9 cellular contexts compared by ENCODE assay signal in genomic region chrX:13646154-13646549, GRCh38. TPM values are rescaled to one million over a fixed set of nuclear protein-coding genes. Genes with fewer than 3 reads are reported as not detected.
DNase-seq lines count a peak whose midpoint lies in the region; ATAC-seq and TF ChIP-seq lines count a peak whose summit lies in the region.
"Had no signal": no experiment of that assay in that cellular context is flagged by ENCODE, and none has a peak within 500 bp of the region (broad histone marks: within the 10 kb centered on the region; RNA-seq: fewer than 3 reads in every experiment).

No MANE protein-coding gene starts in this region.

- DNase-seq in DMS79 treated with DMSO at 0.1 percent for 48 hours (lab: John Stamatoyannopoulos, UW): peak; percentile 8
- DNase-seq in DMS79 (lab: John Stamatoyannopoulos, UW): no peak
- DNase-seq in LNCaP clone FGC (ENCODE audit: low read depth): no peak
- no peak for DNase-seq in coronary artery (ENCODE audit: low spot score)
- DNase-seq in left lobe of liver (ENCODE audit: low spot score): peak; percentile 47
- DNase-seq in substantia nigra (lab: John Stamatoyannopoulos, UW): peak in 37 of 49 donors; percentile 0 to 52 (median 11)

- ATAC-seq in SK-N-SH treated with all-trans-retinoic acid at 6 μM for 48 hours (peak; percentile 96), left lobe of liver (peak; percentile 89), HG02870 (IDR thresholded peaks at IDR 0.05; ENCODE audit: unreplicated experiment) (no peak)

- H3K4me3 ChIP-seq in LNCaP clone FGC (ENCODE audit: low read depth, low read length): no peak overlapping the region
- no peak overlapping the region for H3K4me3 ChIP-seq in coronary artery
- H3K4me3 ChIP-seq: BLaER1 had no signal

- H3K27ac ChIP-seq in coronary artery: no peak overlapping the region
- no peak overlapping the region for H3K27ac ChIP-seq in substantia nigra (ENCODE audit: low read depth, low read length, poor library complexity, severe bottlenecking)
- H3K27ac ChIP-seq: BLaER1 had no signal

- TF ChIP-seq CTCF in LNCaP clone FGC (IDR thresholded peaks at IDR 0.05; ENCODE audit: control insufficient read depth, extremely low read depth, insufficient read depth) (peak; percentile 65), coronary artery (IDR thresholded peaks at IDR 0.05) (peak; percentile 49)

TF ChIP-seq in SK-N-SH treated with all-trans-retinoic acid at 6 μM for 48 hours, 23 proteins besides CTCF, POLR2A, EP300 and RAD21:
- TF ChIP-seq PPARA (CRISPR knock-in tag; IDR thresholded peaks at IDR 0.05; ENCODE audit: borderline replicate concordance): no peak
- TF ChIP-seq TCF4 (CRISPR knock-in tag; IDR thresholded peaks at IDR 0.05; ENCODE audit: borderline replicate concordance): no peak
- TF ChIP-seq ZNF565 (CRISPR knock-in tag; conservative IDR thresholded peaks at IDR 0.05; ENCODE audit: low read depth): no peak
- TF ChIP-seq ZNF8 (CRISPR knock-in tag; IDR thresholded peaks at IDR 0.05): no peak
- TF ChIP-seq ZC3H10 (CRISPR knock-in tag; IDR thresholded peaks at IDR 0.05): no peak
- no peak for TF ChIP-seq ISL1 (CRISPR knock-in tag; IDR thresholded peaks at IDR 0.05)
- TF ChIP-seq ARNTL (CRISPR knock-in tag; IDR thresholded peaks at IDR 0.05; ENCODE audit: borderline replicate concordance, low read depth): no peak
- TF ChIP-seq ESRRG (CRISPR knock-in tag; IDR thresholded peaks at IDR 0.05): no peak
- no peak for TF ChIP-seq GLIS3 (CRISPR knock-in tag; IDR thresholded peaks at IDR 0.05)
- TF ChIP-seq OSR1 (CRISPR knock-in tag; IDR thresholded peaks at IDR 0.05): no peak
- TF ChIP-seq BACH2 (CRISPR knock-in tag; IDR thresholded peaks at IDR 0.05; ENCODE audit: borderline replicate concordance): no peak
- TF ChIP-seq TOX (CRISPR knock-in tag; IDR thresholded peaks at IDR 0.05; ENCODE audit: borderline replicate concordance): no peak
- no peak for TF ChIP-seq RARB (CRISPR knock-in tag; IDR thresholded peaks at IDR 0.05)
- TF ChIP-seq, protein P1, sequence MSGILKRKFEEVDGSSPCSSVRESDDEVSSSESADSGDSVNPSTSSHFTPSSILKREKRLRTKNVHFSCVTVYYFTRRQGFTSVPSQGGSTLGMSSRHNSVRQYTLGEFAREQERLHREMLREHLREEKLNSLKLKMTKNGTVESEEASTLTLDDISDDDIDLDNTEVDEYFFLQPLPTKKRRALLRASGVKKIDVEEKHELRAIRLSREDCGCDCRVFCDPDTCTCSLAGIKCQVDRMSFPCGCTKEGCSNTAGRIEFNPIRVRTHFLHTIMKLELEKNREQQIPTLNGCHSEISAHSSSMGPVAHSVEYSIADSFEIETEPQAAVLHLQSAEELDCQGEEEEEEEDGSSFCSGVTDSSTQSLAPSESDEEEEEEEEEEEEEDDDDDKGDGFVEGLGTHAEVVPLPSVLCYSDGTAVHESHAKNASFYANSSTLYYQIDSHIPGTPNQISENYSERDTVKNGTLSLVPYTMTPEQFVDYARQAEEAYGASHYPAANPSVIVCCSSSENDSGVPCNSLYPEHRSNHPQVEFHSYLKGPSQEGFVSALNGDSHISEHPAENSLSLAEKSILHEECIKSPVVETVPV (CRISPR knock-in tag; IDR thresholded peaks at IDR 0.05): no peak
- TF ChIP-seq PATZ1 (CRISPR knock-in tag; IDR thresholded peaks at IDR 0.05; ENCODE audit: borderline replicate concordance): no peak
- TF ChIP-seq ZNF70 (CRISPR knock-in tag; IDR thresholded peaks at IDR 0.05): no peak
TF ChIP-seq in SK-N-SH treated with all-trans-retinoic acid at 6 μM for 48 hours: peak in this region for 0.

RNA-seq across cellular contexts. Expression of gene TCEANC, which starts 6.8 kb away (rescaled TPM):
- total RNA-seq in left lobe of liver: 6.8 TPM

RNA-seq across cellular contexts. Expression of gene RAB9A, which starts 42.8 kb away (rescaled TPM):
- 8.5 TPM for total RNA-seq in left lobe of liver

Comparison
In these comparisons a context has a peak if more than half of its experiments do, and no peak if none do; other contexts are left out.
1. DNase-seq: peak in DMS79 treated with DMSO at 0.1 percent for 48 hours (single experiment), left lobe of liver (single experiment) and substantia nigra (37 of 49); none in DMS79 (single experiment), LNCaP clone FGC (single experiment) and coronary artery (single experiment).